In the genomic region with DNA sequence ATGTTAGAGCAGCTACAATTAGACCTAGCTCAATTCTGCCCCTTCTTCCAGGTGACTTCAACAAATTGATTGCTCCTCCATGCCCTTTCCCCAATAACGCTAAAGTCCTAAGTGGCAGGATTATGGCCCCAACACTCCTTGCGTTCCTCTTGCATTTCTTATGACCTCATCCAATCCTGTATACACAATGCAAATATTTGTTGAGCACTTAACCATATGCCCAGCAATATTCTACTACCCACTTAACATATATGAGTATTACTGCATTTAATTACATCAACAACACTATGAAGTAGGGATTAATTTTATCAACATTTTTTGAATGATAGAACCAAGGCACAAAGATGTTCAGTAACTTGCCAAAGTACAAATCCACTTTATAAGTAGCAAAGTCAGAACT, we compare ENCODE assay signal across 29 cellular contexts.
"Had no signal": no experiment of that assay in that cellular context is flagged by ENCODE, and none has a peak within 500 bp of the region (broad histone marks: within the 10 kb centered on the region; RNA-seq: fewer than 3 reads in every experiment).

No MANE protein-coding gene starts in this region.

- FAIRE-seq: endometrium, endothelial cell of umbilical vein had no signal

- ATAC-seq: activated CD4-positive, alpha-beta T cell treated with anti-CD3 and anti-CD28 coated beads for 36 hours; activated CD8-positive, alpha-beta memory T cell treated with anti-CD3 and anti-CD28 coated beads, Interleukin-2, amount 10 ng/mL, durations not matched to agents 7 days and 5 days; activated CD8-positive, alpha-beta T cell treated with anti-CD3 and anti-CD28 coated beads, Interleukin-2, amount 10 ng/mL, durations not matched to agents 7 days and 5 days; activated naive CD4-positive, alpha-beta T cell treated with anti-CD3 and anti-CD28 coated beads, Interleukin-2, amount 50 U/mL, for 72 hours; activated T-cell treated with anti-CD3 and anti-CD28 coated beads, Interleukin-2, amount 50 U/mL, for 72 hours; gastroesophageal sphincter; heart right ventricle had no signal

- H3K79me2 ChIP-seq: hepatocyte had no signal

- H3K27ac ChIP-seq: ascending aorta, breast epithelium, cardiac muscle cell, colonic mucosa, epithelial cell of prostate, esophagus squamous epithelium, gastroesophageal sphincter, heart right ventricle, hepatocyte had no signal

- H3K4me1 ChIP-seq: ascending aorta, breast epithelium, colonic mucosa, gastroesophageal sphincter, heart right ventricle had no signal

- H3K4me2 ChIP-seq: hepatocyte had no signal

- DNase-seq: activated CD4-positive, alpha-beta memory T cell treated with anti-CD3 and anti-CD28 coated beads for 36 hours; activated CD4-positive, alpha-beta T cell treated with anti-CD3 and anti-CD28 coated beads for 36 hours; activated CD4-positive, alpha-beta T cell treated with anti-CD3 and anti-CD28 coated beads, Interleukin-2, amount 10 ng/mL, durations not matched to agents 24 days and 14 days; activated CD4-positive, CD25-positive, alpha-beta regulatory T cell; activated CD4-positive, CD25-positive, alpha-beta regulatory T cell treated with anti-CD3 and anti-CD28 coated beads, Interleukin-2, amount 50 U/mL, for 72 hours; activated CD8-positive, alpha-beta memory T cell treated with anti-CD3 and anti-CD28 coated beads, Interleukin-2, amount 10 ng/mL, durations not matched to agents 7 days and 5 days; activated CD8-positive, alpha-beta memory T cell treated with anti-CD3 and anti-CD28 coated beads, Interleukin-2, amount 50 U/mL, for 4 hours; activated CD8-positive, alpha-beta T cell treated with anti-CD3 and anti-CD28 coated beads, Interleukin-2, amount 10 ng/mL, durations not matched to agents 7 days and 5 days; activated gamma-delta T cell; activated naive CD4-positive, alpha-beta T cell; activated naive CD4-positive, alpha-beta T cell treated with anti-CD3 and anti-CD28 coated beads, Interleukin-2, amount 10 ng/mL, durations not matched to agents 7 days and 5 days; activated naive CD8-positive, alpha-beta T cell treated with anti-CD3 and anti-CD28 coated beads, Interleukin-2, amount 10 ng/mL, durations not matched to agents 7 days and 5 days; activated T-cell treated with anti-CD3 and anti-CD28 coated beads, Interleukin-2, amount 50 U/mL, for 1 hour; activated T-cell treated with anti-CD3 and anti-CD28 coated beads, Interleukin-2, amount 50 U/mL, for 72 hours; central memory CD4-positive, alpha-beta T cell; cerebellar nuclear complex; colonic mucosa; effector CD8-positive, alpha-beta T cell; esophagus squamous epithelium; heart right ventricle had no signal

- H3K36me3 ChIP-seq: ascending aorta, breast epithelium, cardiac muscle cell, colonic mucosa, esophagus squamous epithelium, gastroesophageal sphincter, heart right ventricle had no signal

- H2AFZ ChIP-seq: hepatocyte had no signal

- H3K9me3 ChIP-seq: ascending aorta, breast epithelium, colonic mucosa, esophagus squamous epithelium, gastroesophageal sphincter, heart right ventricle had no signal

- H3K4me3 ChIP-seq: ascending aorta, breast epithelium, cardiac muscle cell, colonic mucosa, esophagus squamous epithelium, gastroesophageal sphincter, heart right ventricle, hepatocyte had no signal

- H3K27me3 ChIP-seq: ascending aorta, breast epithelium, cardiac muscle cell, colonic mucosa, esophagus squamous epithelium, gastroesophageal sphincter, heart right ventricle, hepatocyte had no signal
